ENCODE assay signal across 9 cellular contexts in genomic region chr5:40682431-40683017, GRCh38. TPM values are rescaled to one million over a fixed set of nuclear protein-coding genes. Genes with fewer than 3 reads are reported as not detected.
DNase-seq lines count a peak whose midpoint lies in the region; ATAC-seq and TF ChIP-seq lines count a peak whose summit lies in the region.
"Had no signal": no experiment of that assay in that cellular context is flagged by ENCODE, and none has a peak within 500 bp of the region (broad histone marks: within the 10 kb centered on the region; RNA-seq: fewer than 3 reads in every experiment).

No MANE protein-coding gene starts in this region.

- DNase-seq in HL-60 (ENCODE audit: low read depth in 1 of 2, low spot score in 1 of 2) (peak in 1 of 2 experiments; percentile 27), fibroblast of pulmonary artery (ENCODE audit: low read depth) (no peak), gastrocnemius medialis (peak in 1 of 2 donors; percentile 23), activated gamma-delta T cell (lab: John Stamatoyannopoulos, UW) (no peak), NCI-H2107 (lab: John Stamatoyannopoulos, UW) (no peak), kidney tubule cell (ENCODE audit: low spot score) (no peak)
- DNase-seq in central memory CD4-positive, alpha-beta T cell = no peak
- DNase-seq: MG63 had no signal

- H3K4me3 ChIP-seq in HL-60 (replicated peaks; ENCODE audit: insufficient read depth, low read length) (peak overlapping the region; percentile 74), WI38 (ENCODE audit: low read depth, low read length) (peak overlapping the region; percentile 82), fibroblast of pulmonary artery (replicated peaks; ENCODE audit: low read depth, low read length) (peak overlapping the region; percentile 77), gastrocnemius medialis (peak overlapping the region; percentile 78 to 80 (median 80))
- H3K4me3 ChIP-seq: MG63 had no signal

- peak; percentile 9 to 33 for TF ChIP-seq POLR2A in gastrocnemius medialis (IDR thresholded peaks at IDR 0.05)

- no peak for TF ChIP-seq CTCF in HL-60 (IDR thresholded peaks at IDR 0.05; ENCODE audit: insufficient read depth, low read length)
- no peak for TF ChIP-seq CTCF in WI38 (IDR thresholded peaks at IDR 0.05; ENCODE audit: low read depth, low read length)
- no peak for TF ChIP-seq CTCF in fibroblast of pulmonary artery (IDR thresholded peaks at IDR 0.05; ENCODE audit: low read length, missing control alignments)
- TF ChIP-seq CTCF in gastrocnemius medialis (IDR thresholded peaks at IDR 0.05 in 4 of 5, conservative IDR thresholded peaks at IDR 0.05 in 1 of 5) = no peak

- no peaks in the 10 kb centered on the region for H3K9me3 ChIP-seq in gastrocnemius medialis
- H3K9me3 ChIP-seq: MG63 had no signal

- H3K27ac ChIP-seq in HL-60 (replicated peaks) (peak overlapping the region; percentile 95), gastrocnemius medialis (peak overlapping the region; percentile 76 to 87 (median 78))

- in situ Hi-C loops in gastrocnemius medialis (cut with MboI; ENCODE audit: low sequenced_read_pairs in 4 of 4) = loop anchor here (10.0 to 25.0 kb wide), 5 partner anchors 295 to 1095 kb away; no protein-coding TSS in a partner anchor

- peaks cover 13 to 20% of the 10 kb centered on the region in 2 donors for H3K4me1 ChIP-seq in gastrocnemius medialis

- intact Hi-C loops in gastrocnemius medialis (cut with DNase I; ENCODE audit: low total_unique reads) = no loop called here

- H3K36me3 ChIP-seq in gastrocnemius medialis = no peaks in the 10 kb centered on the region
- H3K36me3 ChIP-seq: MG63 had no signal

- no peak for ATAC-seq in gastrocnemius medialis

- no peaks in the 10 kb centered on the region for H3K27me3 ChIP-seq in HL-60 (ENCODE audit: insufficient read depth, poor library complexity, severe bottlenecking)
- H3K27me3 ChIP-seq in gastrocnemius medialis = peaks cover 23 to 54% (median 39%) of the 10 kb centered on the region in 3 donors
- H3K27me3 ChIP-seq: MG63 had no signal

RNA-seq across cellular contexts. Expression of gene PTGER4, which starts 2.8 kb away (rescaled TPM):
- total RNA-seq in gastrocnemius medialis = 10 to 100 TPM in 1 of 4 donors, 1 to 10 TPM in 3; 4.2 to 11.2 (median 7.4) TPM
